Comparison of ENCODE assay signal across 9 cellular contexts in the genomic region with DNA sequence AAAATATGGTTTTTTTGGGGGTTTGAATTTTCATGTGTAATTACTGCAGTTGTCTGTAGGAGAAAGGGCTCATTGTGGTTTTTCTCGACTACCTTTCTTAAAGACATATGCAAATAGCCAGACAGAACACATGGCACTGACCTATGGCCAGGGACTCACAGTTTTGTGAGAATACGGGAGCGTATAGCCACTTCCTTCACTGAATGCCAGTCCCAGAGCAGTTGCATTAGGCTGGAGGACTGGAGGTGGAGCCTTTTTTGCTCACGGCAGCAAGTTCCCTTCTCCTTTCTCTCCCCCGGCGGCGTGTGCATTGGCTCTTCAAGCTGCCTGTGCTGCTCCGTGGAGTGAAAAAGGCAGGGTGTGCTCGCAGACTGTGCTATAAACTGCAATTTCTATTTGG.
DNase-seq lines count a peak whose midpoint lies in the region; ATAC-seq and TF ChIP-seq lines count a peak whose summit lies in the region.
"Had no signal": no experiment of that assay in that cellular context is flagged by ENCODE, and none has a peak within 500 bp of the region (broad histone marks: within the 10 kb centered on the region; RNA-seq: fewer than 3 reads in every experiment).

No MANE protein-coding gene starts in this region.

- 3 to 4% methylated on average over 9 of the region's 9 CpGs for WGBS in body of pancreas, 2 donors

- CTCF ChIA-PET in CD4-positive, alpha-beta memory T cell (lab: Charles Lee; ENCODE audit: partially characterized antibody): no interaction called here

- TF ChIP-seq CTCF in body of pancreas (IDR thresholded peaks at IDR 0.05): peak in 2 of 7 experiments; percentile 6 to 25

- H3K9me3 Mint-ChIP-seq in CD4-positive, alpha-beta memory T cell: no peaks in the 10 kb centered on the region

- TF ChIP-seq POLR2A in body of pancreas (IDR thresholded peaks at IDR 0.05): peak in 2 of 3 donors; percentile 61 to 68

- ATAC-seq in GM21381 (IDR thresholded peaks at IDR 0.05; ENCODE audit: unreplicated experiment) (peak; percentile 79), body of pancreas (peak; percentile 90), HG03439 (IDR thresholded peaks at IDR 0.05; ENCODE audit: unreplicated experiment) (no peak)
- ATAC-seq: K562 had no signal

- H3K27me3 Mint-ChIP-seq in CD4-positive, alpha-beta memory T cell: no peaks in the 10 kb centered on the region

- POLR2A ChIA-PET in CD4-positive, alpha-beta memory T cell (lab: Charles Lee; ENCODE audit: partially characterized antibody): interaction anchor here (0.8 kb wide), 1 partner anchor 9 kb away, joined by 3 read pairs; no protein-coding TSS in a partner anchor

- H3K27ac Mint-ChIP-seq in CD4-positive, alpha-beta memory T cell: peak overlapping the region in 3 of 7 donors; percentile 16 to 74 (median 42)

- H3K27ac ChIP-seq in CD4-positive, alpha-beta memory T cell (ENCODE audit: low read depth, low read length): no peak overlapping the region
- peak overlapping the region; percentile 31 to 59 (median 38) for H3K27ac ChIP-seq in body of pancreas

- peaks cover 22 to 53% (median 32%) of the 10 kb centered on the region in 4 donors for H3K4me1 Mint-ChIP-seq in CD4-positive, alpha-beta memory T cell

- no peaks in the 10 kb centered on the region for H3K36me3 ChIP-seq in CD4-positive, alpha-beta memory T cell (ENCODE audit: insufficient read depth, low read length)
- no peaks in the 10 kb centered on the region for H3K36me3 ChIP-seq in body of pancreas (replicated peaks in 1 of 2; ENCODE audit: insufficient read depth in 1 of 2, low read depth in 2 of 2)

- no peak for DNase-seq in CD4-positive, alpha-beta memory T cell
- peak; percentile 66 for DNase-seq in LHCN-M2 (ENCODE audit: low read depth)
- peak; percentile 57 to 77 (median 64) for DNase-seq in body of pancreas
- DNase-seq in iPS DF 4.7 (ENCODE audit: extremely low read depth, low spot score): peak; percentile 33
- DNase-seq in renal cortical epithelial cell (ENCODE audit: low read depth): peak; percentile 70
- no peak for DNase-seq in activated effector memory CD4-positive, alpha-beta T cell treated with Interleukin-2 at 50 U/mL for 16 hours

- no peaks in the 10 kb centered on the region for H3K9me3 ChIP-seq in CD4-positive, alpha-beta memory T cell (ENCODE audit: control insufficient read depth in 1 of 2, low read length in 2 of 2)
- no peaks in the 10 kb centered on the region for H3K9me3 ChIP-seq in body of pancreas

- peak overlapping the region; percentile 24 to 78 (median 56) for H3K4me3 Mint-ChIP-seq in CD4-positive, alpha-beta memory T cell

- peaks cover 3 to 18% of the 10 kb centered on the region in 2 donors for H3K36me3 Mint-ChIP-seq in CD4-positive, alpha-beta memory T cell

- H3K27me3 ChIP-seq in CD4-positive, alpha-beta memory T cell (ENCODE audit: insufficient read depth, low read length): no peaks in the 10 kb centered on the region
- H3K27me3 ChIP-seq in body of pancreas: no peaks in the 10 kb centered on the region

- intact Hi-C loops in CD4-positive, alpha-beta memory T cell (cut with micrococcal nuclease): no loop called here
- intact Hi-C loops in body of pancreas (cut with DNase I): no loop called here

- peaks cover 12% of the 10 kb centered on the region for H3K4me1 ChIP-seq in CD4-positive, alpha-beta memory T cell (ENCODE audit: insufficient read depth, low read length)
- H3K4me1 ChIP-seq in body of pancreas: peaks cover 8% of the 10 kb centered on the region

- H3K4me3 ChIP-seq in CD4-positive, alpha-beta memory T cell (ENCODE audit: low read length in 2 of 2): no peak overlapping the region
- H3K4me3 ChIP-seq in body of pancreas: peak overlapping the region in 1 of 2 donors; percentile 3
- H3K4me3 ChIP-seq: K562 had no signal

Comparison
In these comparisons a context has a peak if more than half of its experiments do, and no peak if none do; other contexts are left out.
1. DNase-seq: peak in LHCN-M2 (single experiment), body of pancreas (4 of 4), iPS DF 4.7 (single experiment) and renal cortical epithelial cell (single experiment); none in CD4-positive, alpha-beta memory T cell (0 of 5) and activated effector memory CD4-positive, alpha-beta T cell treated with Interleukin-2 at 50 U/mL for 16 hours (single experiment).